Comparison of ENCODE assay signal across 1 cellular context in genomic region chr1:32817159-32817814, GRCh38.
TF ChIP-seq lines count a peak whose summit lies in the region.

Gene S100PBP (plus strand): TSS chr1:32817653. CDS start chr1:32826100, 8,447 bp downstream.
Gene YARS1 (minus strand): TSS chr1:32817358. CDS start chr1:32817244, 114 bp downstream.

TF ChIP-seq in WTC11, 78 proteins besides CTCF, POLR2A, EP300 and RAD21 (continued from another document):
- TF ChIP-seq ZSCAN18 (CRISPR knock-in tag; IDR thresholded peaks at IDR 0.05) (no peak), PRDM15 (CRISPR knock-in tag; IDR thresholded peaks at IDR 0.05) (no peak), CBFB (CRISPR knock-in tag; IDR thresholded peaks at IDR 0.05; ENCODE audit: low read depth) (no peak), TEAD4 (CRISPR knock-in tag; IDR thresholded peaks at IDR 0.05) (no peak), ELF4 (CRISPR knock-in tag; IDR thresholded peaks at IDR 0.05; ENCODE audit: low read depth) (no peak), CREB1 (CRISPR knock-in tag; IDR thresholded peaks at IDR 0.05) (peak; percentile 81; the same call in 1 of the 2 replicates), ZBTB21 (CRISPR knock-in tag; IDR thresholded peaks at IDR 0.05; ENCODE audit: borderline replicate concordance) (no peak), NR2C2 (CRISPR knock-in tag; IDR thresholded peaks at IDR 0.05) (no peak), ZNF425 (CRISPR knock-in tag; conservative IDR thresholded peaks at IDR 0.05) (no peak), AR (CRISPR knock-in tag; IDR thresholded peaks at IDR 0.05) (no peak), ZNF423 (CRISPR knock-in tag; IDR thresholded peaks at IDR 0.05) (no peak), CREM (CRISPR knock-in tag; IDR thresholded peaks at IDR 0.05) (0 out of 2 replicates have a peak, but pooled peaks have one; percentile 65), ZNF219 (CRISPR knock-in tag; IDR thresholded peaks at IDR 0.05; ENCODE audit: borderline replicate concordance) (no peak), SP1 (CRISPR knock-in tag; conservative IDR thresholded peaks at IDR 0.05) (peak; percentile 99), SMAD4 (CRISPR knock-in tag; IDR thresholded peaks at IDR 0.05) (no peak), USF2 (CRISPR knock-in tag; IDR thresholded peaks at IDR 0.05) (peak; percentile 59), ZNF138 (CRISPR knock-in tag; conservative IDR thresholded peaks at IDR 0.05) (no peak), PREB (CRISPR knock-in tag; IDR thresholded peaks at IDR 0.05; ENCODE audit: borderline replicate concordance) (no peak), EMX1 (CRISPR knock-in tag; IDR thresholded peaks at IDR 0.05) (no peak), E2F5 (CRISPR knock-in tag; IDR thresholded peaks at IDR 0.05) (peak; percentile 40; the same call in 1 of the 2 replicates), GABPB1 (CRISPR knock-in tag; IDR thresholded peaks at IDR 0.05) (peak; percentile 100), GTF2I (CRISPR knock-in tag; conservative IDR thresholded peaks at IDR 0.05) (no peak), SOX15 (CRISPR knock-in tag; IDR thresholded peaks at IDR 0.05) (no peak), JUN (CRISPR knock-in tag; IDR thresholded peaks at IDR 0.05) (no peak), ESRRA (CRISPR knock-in tag; IDR thresholded peaks at IDR 0.05; ENCODE audit: borderline replicate concordance) (peak; percentile 46; the same call in 1 of the 2 replicates), ATF1 (CRISPR knock-in tag; IDR thresholded peaks at IDR 0.05) (no peak), NFE2L1 (CRISPR knock-in tag; IDR thresholded peaks at IDR 0.05) (peak; percentile 33; the same call in 1 of the 2 replicates), E2F4 (CRISPR knock-in tag; IDR thresholded peaks at IDR 0.05; ENCODE audit: borderline replicate concordance, low read depth) (no peak), ZNF281 (CRISPR knock-in tag; IDR thresholded peaks at IDR 0.05) (peak; percentile 20; the same call in 1 of the 2 replicates), CDX4 (CRISPR knock-in tag; IDR thresholded peaks at IDR 0.05; ENCODE audit: borderline replicate concordance) (no peak), ETV6 (CRISPR knock-in tag; IDR thresholded peaks at IDR 0.05) (peak; percentile 92)
TF ChIP-seq in WTC11: peak in this region for 28.
